8 cellular contexts compared by ENCODE assay signal in the genomic region with DNA sequence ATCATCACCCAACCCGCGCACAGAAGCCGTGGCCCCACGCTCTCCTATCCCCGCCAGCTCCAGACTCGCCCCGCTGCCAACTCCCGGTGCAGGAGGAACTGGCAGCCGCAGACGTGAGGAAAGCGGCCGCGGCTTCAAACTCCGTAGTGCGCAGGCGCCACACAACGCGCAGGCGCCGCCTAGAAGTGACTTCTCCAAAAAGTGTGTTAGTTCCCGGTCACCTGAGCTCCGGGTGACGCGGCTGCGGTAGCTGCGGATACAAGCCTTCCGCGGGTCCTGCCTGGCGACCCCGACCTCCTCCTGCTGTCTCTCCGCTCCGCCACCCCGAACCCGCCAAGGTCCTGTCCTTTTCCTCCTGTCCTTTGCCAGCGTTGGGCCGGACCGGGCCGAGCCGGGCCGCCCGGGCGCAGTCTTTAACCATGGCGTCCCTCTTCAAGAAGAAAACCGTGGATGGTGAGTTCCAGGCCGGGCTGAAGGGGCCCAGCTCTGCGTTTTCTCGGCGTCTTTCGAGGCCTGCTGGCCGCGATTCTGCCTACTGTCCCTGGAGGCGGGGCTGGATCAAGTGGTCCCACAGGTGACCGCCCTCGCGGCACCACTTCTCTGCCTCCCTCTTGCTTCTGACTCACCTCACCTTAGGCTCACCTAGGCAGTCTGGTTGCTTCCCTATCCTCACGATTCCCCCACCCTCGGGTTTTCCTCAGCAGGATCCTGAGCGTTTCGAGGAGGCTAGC. TPM values are rescaled to one million over a fixed set of nuclear protein-coding genes. Genes with fewer than 3 reads are reported as not detected.
DNase-seq lines count a peak whose midpoint lies in the region; ATAC-seq and TF ChIP-seq lines count a peak whose summit lies in the region.

A gene with protein sequence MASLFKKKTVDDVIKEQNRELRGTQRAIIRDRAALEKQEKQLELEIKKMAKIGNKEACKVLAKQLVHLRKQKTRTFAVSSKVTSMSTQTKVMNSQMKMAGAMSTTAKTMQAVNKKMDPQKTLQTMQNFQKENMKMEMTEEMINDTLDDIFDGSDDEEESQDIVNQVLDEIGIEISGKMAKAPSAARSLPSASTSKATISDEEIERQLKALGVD (plus strand): TSS at position 206 of the 731 bp plus-strand sequence. CDS start 214 bp downstream, at position 420.

- CTCF ChIA-PET in activated naive CD4-positive, alpha-beta T cell treated with anti-CD3 and anti-CD28 coated beads, Interleukin-2, amount 10 ng/mL, durations not matched to agents 7 days and 5 days (lab: Charles Lee) = interaction anchor here (0.7 to 1.1 kb wide), 2 partner anchors 32 to 71 kb away, joined by 3 read pairs; no protein-coding TSS in a partner anchor

- H3K36me3 Mint-ChIP-seq in activated naive CD4-positive, alpha-beta T cell treated with anti-CD3 and anti-CD28 coated beads, Interleukin-2, amount 10 ng/mL, durations not matched to agents 7 days and 5 days = peaks cover 10% of the 10 kb centered on the region

- H3K4me3 ChIP-seq in GM08714 (ENCODE audit: low read length) (peak within 1 kb of the TSS; percentile 77), SK-N-MC (peak within 1 kb of the TSS; percentile 97), gastroesophageal sphincter (peak within 1 kb of the TSS; percentile 72 to 95), neutrophil (ENCODE audit: low read depth in 1 of 2, low read length in 1 of 2) (peak within 1 kb of the TSS; percentile 79 to 89)

- H3K27ac Mint-ChIP-seq in activated naive CD4-positive, alpha-beta T cell treated with anti-CD3 and anti-CD28 coated beads, Interleukin-2, amount 10 ng/mL, durations not matched to agents 7 days and 5 days = peak within 1 kb of the TSS; percentile 92

- peak; percentile 69 to 73 for TF ChIP-seq POLR2A in gastroesophageal sphincter (IDR thresholded peaks at IDR 0.05)

- peak within 1 kb of the TSS; percentile 92 for H3K9ac ChIP-seq in SK-N-MC (ENCODE audit: insufficient read length)

- TF ChIP-seq CTCF in gastroesophageal sphincter (IDR thresholded peaks at IDR 0.05) = no peak
- no peak for TF ChIP-seq CTCF in neutrophil (IDR thresholded peaks at IDR 0.05)
- TF ChIP-seq CTCF in subcutaneous adipose tissue (IDR thresholded peaks at IDR 0.05; ENCODE audit: low read depth) = no peak

- no peak for TF ChIP-seq EP300 in gastroesophageal sphincter (IDR thresholded peaks at IDR 0.05)

- H3K4me1 ChIP-seq in gastroesophageal sphincter = peaks cover 0 to 47% (median 5%) of the 10 kb centered on the region in 3 donors
- H3K4me1 ChIP-seq in neutrophil (ENCODE audit: control insufficient read depth in 1 of 2, insufficient read depth in 1 of 2, low read depth in 1 of 2, low read length in 1 of 2) = peaks cover 15 to 21% of the 10 kb centered on the region in 2 experiments

- peaks cover 5% of the 10 kb centered on the region for H3K36me3 ChIP-seq in SK-N-MC (ENCODE audit: insufficient read depth, low read length)
- no peaks in the 10 kb centered on the region for H3K36me3 ChIP-seq in gastroesophageal sphincter
- H3K36me3 ChIP-seq in neutrophil = no peaks in the 10 kb centered on the region

- H3K27me3 ChIP-seq in gastroesophageal sphincter (no peaks in the 10 kb centered on the region), neutrophil (peaks cover 35% of the 10 kb centered on the region)

- DNase-seq in NCI-H1048 (lab: John Stamatoyannopoulos, UW) (peak; percentile 86), SK-N-MC (ENCODE audit: low read depth, low spot score) (peak; percentile 73)
- peak; percentile 94 for DNase-seq in activated naive CD4-positive, alpha-beta T cell treated with anti-CD3 and anti-CD28 coated beads, Interleukin-2, amount 10 ng/mL, durations not matched to agents 7 days and 5 days

- WGBS in gastroesophageal sphincter (ENCODE audit: low coverage in 1 of 2), 2 donors = 0% methylated on average over 4 to 9 of the region's 59 CpGs

- H3K4me3 Mint-ChIP-seq in activated naive CD4-positive, alpha-beta T cell treated with anti-CD3 and anti-CD28 coated beads, Interleukin-2, amount 10 ng/mL, durations not matched to agents 7 days and 5 days = peak within 1 kb of the TSS; percentile 96

- H3K9me3 ChIP-seq in SK-N-MC (ENCODE audit: low read depth, low read length) (no peaks in the 10 kb centered on the region), gastroesophageal sphincter (no peaks in the 10 kb centered on the region), neutrophil (no peaks in the 10 kb centered on the region)

- peaks cover 26% of the 10 kb centered on the region for H3K4me1 Mint-ChIP-seq in activated naive CD4-positive, alpha-beta T cell treated with anti-CD3 and anti-CD28 coated beads, Interleukin-2, amount 10 ng/mL, durations not matched to agents 7 days and 5 days

- ATAC-seq in HG02588 (IDR thresholded peaks at IDR 0.05; ENCODE audit: unreplicated experiment) (peak; percentile 98), gastroesophageal sphincter (peak; percentile 96)

- H3K27me3 Mint-ChIP-seq in activated naive CD4-positive, alpha-beta T cell treated with anti-CD3 and anti-CD28 coated beads, Interleukin-2, amount 10 ng/mL, durations not matched to agents 7 days and 5 days = peaks cover 23% of the 10 kb centered on the region

- H3K27ac ChIP-seq in SK-N-MC (no peak within 1 kb of the TSS), gastroesophageal sphincter (peak within 1 kb of the TSS; percentile 43 to 93 (median 90)), neutrophil (peak within 1 kb of the TSS; percentile 93)

- no peaks in the 10 kb centered on the region for H3K9me3 Mint-ChIP-seq in activated naive CD4-positive, alpha-beta T cell treated with anti-CD3 and anti-CD28 coated beads, Interleukin-2, amount 10 ng/mL, durations not matched to agents 7 days and 5 days

RNA-seq across cellular contexts. Expression of the gene that starts here (rescaled TPM):
- total RNA-seq in gastroesophageal sphincter = 10 to 100 TPM; 42.3 to 63.3 (median 44.2) TPM
- 10 to 100 TPM; 24.7 to 53.3 (median 33.9) TPM for total RNA-seq in subcutaneous adipose tissue
